ENCODE assay signal across 13 cellular contexts in the genomic region with DNA sequence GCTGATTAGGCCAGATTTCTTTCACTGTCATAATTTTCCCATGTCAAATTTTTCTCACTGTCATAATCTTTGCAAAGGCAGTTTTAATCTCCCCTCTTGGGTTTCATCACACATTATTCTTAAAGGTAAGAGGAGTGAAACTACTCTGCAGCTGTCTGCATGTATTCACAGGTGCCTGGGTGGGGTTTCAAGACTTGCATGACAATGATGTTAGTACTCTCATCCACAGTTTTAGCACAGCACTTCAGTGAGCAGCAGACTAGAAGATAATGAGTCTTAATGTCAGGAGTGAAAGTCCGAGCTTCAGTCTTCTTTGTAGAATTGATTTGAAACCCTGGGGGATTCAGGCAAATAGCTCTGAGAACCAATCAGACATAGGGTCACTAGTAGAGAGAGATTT.
A peak's percentile ranks its signal among the peaks of the same experiment; 100 is the strongest.
DNase-seq lines count a peak whose midpoint lies in the region; ATAC-seq, FAIRE-seq and TF ChIP-seq lines count a peak whose summit lies in the region.
"Had no signal": no experiment of that assay in that cellular context is flagged by ENCODE, and none has a peak within 500 bp of the region (broad histone marks: within the 10 kb centered on the region; RNA-seq: fewer than 3 reads in every experiment).

No MANE protein-coding gene starts in this region.

- peak overlapping the region; percentile 42 for H3K27ac ChIP-seq in keratinocyte (ENCODE audit: control insufficient read depth, insufficient read depth, low read length)
- H3K27ac ChIP-seq: right atrium auricular region had no signal

- H3K36me3 ChIP-seq in keratinocyte (ENCODE audit: control insufficient read depth in 2 of 2, extremely low read depth in 1 of 2, insufficient read depth in 2 of 2, low read length in 2 of 2) = no peaks in the 10 kb centered on the region
- H3K36me3 ChIP-seq: right atrium auricular region, thyroid gland had no signal

- TF ChIP-seq CTCF in keratinocyte (optimal IDR thresholded peaks at IDR 0.05 in 1 of 3, IDR thresholded peaks at IDR 0.05 in 1 of 3, conservative IDR thresholded peaks at IDR 0.05 in 1 of 3; ENCODE audit: extremely low read depth in 1 of 3, insufficient read depth in 2 of 3, low read length in 3 of 3) (no peak), D721Med (IDR thresholded peaks at IDR 0.05; ENCODE audit: insufficient read depth, missing control alignments) (no peak), nephron progenitor cell (IDR thresholded peaks at IDR 0.05) (no peak)

- no peaks in the 10 kb centered on the region for H4K20me1 ChIP-seq in keratinocyte (ENCODE audit: control insufficient read depth, extremely low read depth, insufficient read depth, low read length)

- H3K9me1 ChIP-seq in keratinocyte (ENCODE audit: control insufficient read depth, extremely low read depth, insufficient read depth, low read length) = no peaks in the 10 kb centered on the region

- peaks cover 43% of the 10 kb centered on the region for H3K9me3 Mint-ChIP-seq in nephron progenitor cell

- peaks cover 16% of the 10 kb centered on the region for H3K4me1 Mint-ChIP-seq in nephron progenitor cell

- H3K9ac ChIP-seq in keratinocyte (ENCODE audit: control insufficient read depth, extremely low read depth, insufficient read depth, low read length) = peak overlapping the region; percentile 3

- no peak overlapping the region for H3K27ac Mint-ChIP-seq in nephron progenitor cell

- no peaks in the 10 kb centered on the region for H3K27me3 Mint-ChIP-seq in nephron progenitor cell (ENCODE audit: low read depth, poor library complexity)

- H3K36me3 Mint-ChIP-seq in nephron progenitor cell (ENCODE audit: low read depth) = peaks cover 5% of the 10 kb centered on the region

- peaks cover 3% of the 10 kb centered on the region for H3K9me3 ChIP-seq in keratinocyte (ENCODE audit: control insufficient read depth, low read depth, low read length)
- H3K9me3 ChIP-seq: thyroid gland had no signal

- H3K4me2 ChIP-seq in keratinocyte (ENCODE audit: control insufficient read depth, extremely low read depth, insufficient read depth, low read depth, low read length) = peak overlapping the region; percentile 60

- dilution Hi-C loops in keratinocyte (cut with MboI; ENCODE audit: extremely low pct_ligation_motif_present, low sequenced_read_pairs) = no loop called here

- no peak overlapping the region for H3K4me3 ChIP-seq in keratinocyte (ENCODE audit: control insufficient read depth in 2 of 3, extremely low read depth in 1 of 3, insufficient read depth in 2 of 3, low read depth in 1 of 3, low read length in 3 of 3)
- H3K4me3 ChIP-seq: right atrium auricular region, thyroid gland had no signal

- no peak overlapping the region for H2AFZ ChIP-seq in keratinocyte (ENCODE audit: control insufficient read depth, low read length)

- DNase-seq in keratinocyte (ENCODE audit: low read depth, low spot score) (no peak), D721Med (ENCODE audit: insufficient read length, low spot score) (no peak), nephron progenitor cell (no peak), NCI-H510A treated with DMSO at 0.1 percent for 48 hours (lab: John Stamatoyannopoulos, UW) (no peak)
- DNase-seq: DMS 273 treated with DMSO at 0.1 percent for 48 hours, midbrain, NCI-H1092, T1000, thyroid gland had no signal

- no peaks in the 10 kb centered on the region for H3K79me2 ChIP-seq in keratinocyte (ENCODE audit: control insufficient read depth, insufficient read depth, low read length)

- ATAC-seq in GM19351 (IDR thresholded peaks at IDR 0.05; ENCODE audit: unreplicated experiment) (peak; percentile 92), HG02642 (IDR thresholded peaks at IDR 0.05; ENCODE audit: poor library complexity, unreplicated experiment) (peak; percentile 63), HG03460 (IDR thresholded peaks at IDR 0.05; ENCODE audit: unreplicated experiment) (peak; percentile 71)

- H3K4me3 Mint-ChIP-seq in nephron progenitor cell = no peak overlapping the region

- peak; percentile 60 for FAIRE-seq in keratinocyte (lab: Jason Lieb, UNC)
- no peak for FAIRE-seq in D721Med (lab: Jason Lieb, UNC)

- H3K4me1 ChIP-seq in keratinocyte (ENCODE audit: control insufficient read depth, extremely low read depth, insufficient read depth, low read length) = peaks cover 28% of the 10 kb centered on the region
- H3K4me1 ChIP-seq: right atrium auricular region had no signal

- no peaks in the 10 kb centered on the region for H3K27me3 ChIP-seq in keratinocyte (ENCODE audit: control insufficient read depth, extremely low read depth, insufficient read depth, low read length)
- H3K27me3 ChIP-seq: right atrium auricular region, thyroid gland had no signal
